Comparison of ENCODE assay signal across 14 cellular contexts in the genomic region with DNA sequence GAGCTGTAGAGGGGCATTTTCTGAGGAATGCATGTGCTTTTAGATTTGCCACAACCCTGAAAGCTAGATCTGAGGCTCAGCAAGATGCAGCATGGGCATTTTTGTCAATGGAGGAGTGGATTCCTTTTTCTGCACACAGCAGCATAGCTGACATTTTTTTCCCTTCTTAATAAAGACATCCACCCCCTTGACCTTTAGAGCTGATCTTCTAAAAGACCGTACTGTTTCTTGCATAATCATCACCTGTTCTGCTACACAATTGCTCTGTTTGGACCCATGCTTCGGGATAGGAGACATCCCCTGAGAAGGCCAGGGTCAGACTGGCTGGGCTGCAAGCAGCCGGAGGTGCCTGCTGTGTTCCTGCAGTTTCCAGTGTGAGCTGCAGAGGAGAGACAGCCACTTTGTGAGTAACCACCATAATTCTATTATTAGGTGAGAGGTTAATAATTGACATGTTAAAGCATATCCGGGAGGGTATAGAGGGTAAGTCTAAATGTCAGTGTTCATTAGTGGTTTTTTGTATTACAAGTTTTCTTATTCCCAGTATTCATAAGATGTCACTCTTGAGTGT.
DNase-seq lines count a peak whose midpoint lies in the region; ATAC-seq, FAIRE-seq and TF ChIP-seq lines count a peak whose summit lies in the region.
"Had no signal": no experiment of that assay in that cellular context is flagged by ENCODE, and none has a peak within 500 bp of the region (broad histone marks: within the 10 kb centered on the region; RNA-seq: fewer than 3 reads in every experiment).

No MANE protein-coding gene starts in this region.

- H3K27ac ChIP-seq in HepG2 (ENCODE audit: extremely low read length, insufficient read depth, low read length), result no peak overlapping the region
- no peak overlapping the region for H3K27ac ChIP-seq in right lobe of liver
- H3K27ac ChIP-seq in fibroblast of lung (ENCODE audit: insufficient read depth, low read length), result no peak overlapping the region
- H3K27ac ChIP-seq: thoracic aorta had no signal

- H3K4me3 ChIP-seq in HepG2 (replicated peaks in 1 of 3; ENCODE audit: insufficient read depth in 1 of 3, low read depth in 2 of 3, low read length in 3 of 3), result no peak overlapping the region
- H3K4me3 ChIP-seq in right lobe of liver, result no peak overlapping the region
- no peak overlapping the region for H3K4me3 ChIP-seq in fibroblast of lung (replicated peaks in 1 of 4; ENCODE audit: control extremely low read depth in 1 of 4, insufficient read depth in 1 of 4, low read depth in 3 of 4, low read length in 4 of 4)
- H3K4me3 ChIP-seq in BE2C (ENCODE audit: low read depth, low read length), result no peak overlapping the region
- H3K4me3 ChIP-seq: HAP-1, thoracic aorta had no signal

- H3K4me1 ChIP-seq in HepG2 (ENCODE audit: insufficient read depth, low read length) (peaks cover 19% of the 10 kb centered on the region), right lobe of liver (no peaks in the 10 kb centered on the region), fibroblast of lung (ENCODE audit: control insufficient read depth, extremely low read depth, insufficient read depth, low read length) (no peaks in the 10 kb centered on the region), BE2C (no peaks in the 10 kb centered on the region)
- H3K4me1 ChIP-seq: HAP-1 had no signal

- no peak overlapping the region for H3K9ac ChIP-seq in HepG2 (ENCODE audit: insufficient read depth, low read depth, low read length)
- H3K9ac ChIP-seq in fibroblast of lung (ENCODE audit: insufficient read depth, low read length), result peak overlapping the region; percentile 14

- H2AFZ ChIP-seq in HepG2 (ENCODE audit: low read length) (no peak overlapping the region), fibroblast of lung (ENCODE audit: low read length) (no peak overlapping the region)

- TF ChIP-seq POLR2A in HepG2 (IDR thresholded peaks at IDR 0.05; ENCODE audit: insufficient read depth in 1 of 2, low read depth in 2 of 2, low read length in 2 of 2) (no peak), right lobe of liver (IDR thresholded peaks at IDR 0.05) (no peak)

- H3K36me3 ChIP-seq in HepG2 (replicated peaks in 1 of 2; ENCODE audit: control insufficient read depth in 1 of 2, insufficient read depth in 2 of 2, low read length in 2 of 2), result no peaks in the 10 kb centered on the region
- no peaks in the 10 kb centered on the region for H3K36me3 ChIP-seq in right lobe of liver
- no peaks in the 10 kb centered on the region for H3K36me3 ChIP-seq in fibroblast of lung (ENCODE audit: control insufficient read depth, insufficient read depth, low read length)
- no peaks in the 10 kb centered on the region for H3K36me3 ChIP-seq in BE2C
- H3K36me3 ChIP-seq: HAP-1, thoracic aorta had no signal

- intact Hi-C loops in HepG2 (cut with micrococcal nuclease; ENCODE audit: unreplicated experiment), result no loop called here
- intact Hi-C loops in right lobe of liver (cut with DNase I), result no loop called here

- DNase-seq in HepG2 (ENCODE audit: low spot score) (no peak), right lobe of liver (no peak), fibroblast of lung (ENCODE audit: low read depth in 2 of 2) (peak in 1 of 2 donors; percentile 13), epidermal melanocyte (ENCODE audit: insufficient read length, low spot score) (no peak), BE2C (no peak), cerebellar cortex (ENCODE audit: low spot score) (no peak), frontal cortex (ENCODE audit: low spot score in 2 of 2) (no peak)
- DNase-seq: activated CD4-positive, alpha-beta T cell treated with anti-CD3 and anti-CD28 coated beads for 4 hours; activated naive CD8-positive, alpha-beta T cell treated with anti-CD3 and anti-CD28 coated beads for 36 hours; effector memory CD8-positive, alpha-beta T cell had no signal

- CTCF ChIA-PET in HepG2 (lab: Yijun Ruan, JAX; ENCODE audit: low intra/inter-chr PET ratio, low total read pairs), result no interaction called here

- TF ChIP-seq EP300 in HepG2 (IDR thresholded peaks at IDR 0.05; ENCODE audit: low read depth in 2 of 2, low read length in 2 of 2) (no peak), HepG2 (CRISPR knock-in tag; IDR thresholded peaks at IDR 0.05; ENCODE audit: borderline replicate concordance) (no peak)

- in situ Hi-C loops in HepG2 (cut with HindIII; ENCODE audit: extremely low pct_ligation_motif_present, low pct_unique_long_range_greater_than_20kb), result no loop called here

- BruUV-seq in HepG2 (replicated peaks; lab: Mats Ljungman, UMichigan), result no TSS peak

- H3K79me2 ChIP-seq in HepG2 (ENCODE audit: insufficient read depth, low read length) (no peaks in the 10 kb centered on the region), fibroblast of lung (ENCODE audit: control insufficient read depth, insufficient read depth, low read length) (no peaks in the 10 kb centered on the region)

- no peak for TF ChIP-seq CTCF in HepG2 (CRISPR knock-in tag; IDR thresholded peaks at IDR 0.05)
- no peak for TF ChIP-seq CTCF in right lobe of liver (IDR thresholded peaks at IDR 0.05)
- no peak for TF ChIP-seq CTCF in fibroblast of lung (conservative IDR thresholded peaks at IDR 0.05 in 1 of 2, IDR thresholded peaks at IDR 0.05 in 1 of 2; ENCODE audit: low read depth in 1 of 2, low read length in 2 of 2)
- no peak for TF ChIP-seq CTCF in BE2C (IDR thresholded peaks at IDR 0.05; ENCODE audit: low read depth, low read length)

- POLR2A ChIA-PET in HepG2 (lab: Yijun Ruan, JAX), result no interaction called here

- H3K27me3 ChIP-seq in HepG2 (ENCODE audit: control insufficient read depth in 1 of 2, insufficient read depth in 2 of 2, low read length in 2 of 2) (peaks cover 0 to 20% of the 10 kb centered on the region in 2 experiments; a peak in 3 of 5 replicates), right lobe of liver (no peaks in the 10 kb centered on the region), fibroblast of lung (ENCODE audit: control insufficient read depth, insufficient read depth, low read length) (no peaks in the 10 kb centered on the region), BE2C (peaks cover 34% of the 10 kb centered on the region)

- WGBS in HepG2 (ENCODE audit: low lambda C conversion rate), result 0% methylated on average over 4 of the region's 4 CpGs
- WGBS in right lobe of liver (ENCODE audit: insufficient coverage, low coverage, low lambda C conversion rate, missing lambda C conversion rate), result 18% methylated on average over 3 of the region's 4 CpGs

- H3K4me2 ChIP-seq in HepG2 (ENCODE audit: low read depth, low read length), result no peak overlapping the region
- no peak overlapping the region for H3K4me2 ChIP-seq in fibroblast of lung (ENCODE audit: extremely low read depth, insufficient read depth, low read length)

- no peak for TF ChIP-seq RAD21 in HepG2 (CRISPR knock-in tag; IDR thresholded peaks at IDR 0.05)

- no peak for FAIRE-seq in HepG2 (lab: Jason Lieb, UNC)
- FAIRE-seq in frontal cortex (lab: Jason Lieb, UNC), result no peak

- H4K20me1 ChIP-seq in HepG2 (ENCODE audit: insufficient read depth, low read length), result no peaks in the 10 kb centered on the region
- no peaks in the 10 kb centered on the region for H4K20me1 ChIP-seq in fibroblast of lung (ENCODE audit: control insufficient read depth, extremely low read depth, insufficient read depth, low read length)

- H3K9me3 ChIP-seq in HepG2 (ENCODE audit: low read length) (no peaks in the 10 kb centered on the region), right lobe of liver (no peaks in the 10 kb centered on the region), fibroblast of lung (ENCODE audit: control insufficient read depth, insufficient read depth, low read depth, low read length) (no peaks in the 10 kb centered on the region), BE2C (no peaks in the 10 kb centered on the region)
- H3K9me3 ChIP-seq: HAP-1, thoracic aorta had no signal

- ATAC-seq in HepG2 (peak; percentile 47), right lobe of liver (no peak), HG03066 (IDR thresholded peaks at IDR 0.05; ENCODE audit: low read depth, unreplicated experiment) (peak; percentile 85)
- ATAC-seq: effector memory CD8-positive, alpha-beta T cell; Right ventricle myocardium inferior had no signal

TF ChIP-seq in HepG2, 621 proteins besides CTCF, POLR2A, EP300 and RAD21 (continues in another document):
- TF ChIP-seq RBM39 (IDR thresholded peaks at IDR 0.05; ENCODE audit: low read depth, low read length, poor library complexity, severe bottlenecking) (no peak), MEF2D (CRISPR knock-in tag; IDR thresholded peaks at IDR 0.05) (no peak), HDAC6 (IDR thresholded peaks at IDR 0.05; ENCODE audit: low read depth, low read length) (no peak)

Comparison
In these comparisons a context has a peak if more than half of its experiments do, and no peak if none do; other contexts are left out.
1. ATAC-seq: peak in HepG2 (single experiment) and HG03066 (single experiment); none in right lobe of liver (0 of 4).